In the genomic region with DNA sequence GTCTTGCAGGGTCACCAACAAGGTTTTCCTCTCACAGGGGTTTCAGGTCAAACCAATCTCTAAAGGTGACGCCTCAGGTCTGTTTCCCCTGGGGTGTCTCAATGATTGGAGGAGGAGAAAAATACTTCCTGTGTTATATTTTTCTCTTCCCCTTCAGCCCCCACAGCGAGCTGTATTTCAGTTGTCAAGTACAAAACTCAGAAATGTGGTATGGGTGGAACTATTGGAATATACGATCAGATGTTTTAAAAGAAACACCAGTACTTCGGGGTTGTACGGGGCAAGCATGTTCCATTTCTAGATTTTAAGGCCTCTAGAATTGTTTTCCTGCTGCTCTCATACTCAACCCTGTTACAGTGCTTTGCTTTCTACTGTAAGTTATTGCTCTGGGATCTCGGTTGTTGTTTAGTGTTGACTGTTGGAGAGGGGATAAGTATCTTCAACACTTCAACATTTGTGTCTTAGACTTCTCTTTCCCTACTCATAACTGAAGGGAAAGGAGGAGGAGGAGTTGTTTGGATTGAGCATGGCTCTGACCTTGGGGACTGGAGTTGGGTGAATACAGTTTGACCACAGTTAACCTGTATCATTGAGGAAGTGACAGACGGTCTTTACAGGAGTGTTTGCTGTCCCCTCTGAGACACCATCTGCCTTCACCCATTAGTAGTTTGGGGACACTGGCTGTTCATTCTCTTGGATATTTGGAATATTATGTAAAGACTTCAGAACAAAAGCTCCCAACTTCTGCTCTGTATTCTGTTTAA, we compare ENCODE assay signal across 8 cellular contexts. TPM values are rescaled to one million over a fixed set of nuclear protein-coding genes. Genes with fewer than 3 reads are reported as not detected.
DNase-seq lines count a peak whose midpoint lies in the region; ATAC-seq, FAIRE-seq and TF ChIP-seq lines count a peak whose summit lies in the region.

No MANE protein-coding gene starts in this region.

- H3K9me3 ChIP-seq in A549 (no peaks in the 10 kb centered on the region), PC-9 (ENCODE audit: insufficient read depth, low read depth) (no peaks in the 10 kb centered on the region), endodermal cell (ENCODE audit: control insufficient read depth, low read length) (no peaks in the 10 kb centered on the region), ovary (no peaks in the 10 kb centered on the region)

- peaks cover 5% of the 10 kb centered on the region; the same call in 1 of the 2 replicates for H3F3A ChIP-seq in PC-9 (ENCODE audit: insufficient read depth, low read depth)

- TF ChIP-seq RAD21 in A549 (conservative IDR thresholded peaks at IDR 0.05 in 1 of 2, IDR thresholded peaks at IDR 0.05 in 1 of 2): no peak

- 54% methylated on average over 7 of the region's 7 CpGs for WGBS in A549 (ENCODE audit: missing lambda C conversion rate)
- WGBS in endodermal cell (ENCODE audit: insufficient coverage in 1 of 2, insufficient read length in 1 of 2), 2 experiments: 42 to 54% methylated on average over 3 to 5 of the region's 7 CpGs
- WGBS in ovary, 3 donors: 3 to 11% (median 4%) methylated on average over 7 of the region's 7 CpGs

- no peaks in the 10 kb centered on the region for H3K36me3 ChIP-seq in PC-9 (ENCODE audit: low read depth)
- H3K36me3 ChIP-seq in endodermal cell (ENCODE audit: control insufficient read depth, insufficient read depth, low read length): no peaks in the 10 kb centered on the region
- no peaks in the 10 kb centered on the region for H3K36me3 ChIP-seq in ovary

- peaks cover 28% of the 10 kb centered on the region for H3K27me3 Mint-ChIP-seq in endodermal cell (ENCODE audit: insufficient read depth)

- ATAC-seq in A549 (no peak; a peak in 2 of 6 replicates), GM19324 (IDR thresholded peaks at IDR 0.05; ENCODE audit: low FRiP score, unreplicated experiment) (no peak)

- H3K4me1 Mint-ChIP-seq in endodermal cell: peaks cover 44% of the 10 kb centered on the region

- peak overlapping the region; percentile 88 for H3K4me3 Mint-ChIP-seq in endodermal cell

- peaks cover 52% of the 10 kb centered on the region for H4K20me1 ChIP-seq in PC-9 (ENCODE audit: insufficient read depth)

- H3K27ac ChIP-seq in A549 (peak overlapping the region; percentile 97 to 99), PC-9 (peak overlapping the region; percentile 82), endodermal cell (ENCODE audit: low read depth, low read length) (no peak overlapping the region), ovary (peak overlapping the region; percentile 84 to 88)

- H3K27me3 ChIP-seq in PC-9 (ENCODE audit: insufficient read depth, low read depth) (no peaks in the 10 kb centered on the region), endodermal cell (ENCODE audit: control insufficient read depth, insufficient read depth, low read length, poor library complexity, severe bottlenecking) (peaks cover 28% of the 10 kb centered on the region), ovary (no peaks in the 10 kb centered on the region)

- peak overlapping the region; percentile 91 for H3K4me3 ChIP-seq in A549
- peak overlapping the region; percentile 99 for H3K4me3 ChIP-seq in PC-9
- peak overlapping the region; percentile 93 for H3K4me3 ChIP-seq in endodermal cell (ENCODE audit: low read length)
- peak overlapping the region; percentile 66 for H3K4me3 ChIP-seq in ovary

- H2AFZ ChIP-seq in PC-9: peak overlapping the region; percentile 72

- intact Hi-C loops in PC-9 (cut with micrococcal nuclease; ENCODE audit: unreplicated experiment) (no loop called here), ovary (cut with DNase I) (no loop called here)

- no peaks in the 10 kb centered on the region for H3K36me3 Mint-ChIP-seq in endodermal cell (ENCODE audit: low read depth)

- TF ChIP-seq CTCF in A549 (IDR thresholded peaks at IDR 0.05): no peak
- no peak for TF ChIP-seq CTCF in PC-9 (conservative IDR thresholded peaks at IDR 0.05)
- no peak for TF ChIP-seq CTCF in endodermal cell (conservative IDR thresholded peaks at IDR 0.05)
- TF ChIP-seq CTCF in ovary (IDR thresholded peaks at IDR 0.05): no peak

- H3K9me2 ChIP-seq in PC-9 (ENCODE audit: insufficient read depth): no peaks in the 10 kb centered on the region

- TF ChIP-seq EP300 in A549 (IDR thresholded peaks at IDR 0.05) (no peak), ovary (IDR thresholded peaks at IDR 0.05) (no peak)

- H3K4me1 ChIP-seq in A549: peaks cover 55% of the 10 kb centered on the region
- peaks cover 25% of the 10 kb centered on the region for H3K4me1 ChIP-seq in PC-9 (replicated peaks; ENCODE audit: insufficient read depth)
- peaks cover 19% of the 10 kb centered on the region for H3K4me1 ChIP-seq in endodermal cell (ENCODE audit: control insufficient read depth, insufficient read depth, low read length)
- H3K4me1 ChIP-seq in ovary (ENCODE audit: insufficient read depth): peaks cover 25% of the 10 kb centered on the region

- no peaks in the 10 kb centered on the region for H3K9me3 Mint-ChIP-seq in endodermal cell

- H3K9ac ChIP-seq in endodermal cell (ENCODE audit: extremely low read depth, low read length, poor library complexity, severe bottlenecking): peak overlapping the region; percentile 93

- FAIRE-seq in A549 (lab: Jason Lieb, UNC) (no peak), GM18507 (lab: Jason Lieb, UNC) (peak; percentile 65)

- BruUV-seq in PC-9 (replicated peaks; lab: Mats Ljungman, UMichigan): TSS peak; percentile 41

- no peak for TF ChIP-seq POLR2A in A549 (IDR thresholded peaks at IDR 0.05; ENCODE audit: low read length)
- no peak for TF ChIP-seq POLR2A in ovary (IDR thresholded peaks at IDR 0.05)

- peaks cover 59% of the 10 kb centered on the region for H3K79me2 ChIP-seq in PC-9 (ENCODE audit: low read depth)

- H3K4me2 ChIP-seq in A549 (peak overlapping the region; percentile 97), PC-9 (peak overlapping the region; percentile 78)

- POLR2A ChIA-PET in A549 (lab: Yijun Ruan, JAX): interaction anchor here (1.3 kb wide), 1 partner anchor 23 kb away, joined by 4 read pairs; no protein-coding TSS in a partner anchor
- POLR2A ChIA-PET in PC-9 (lab: Charles Lee; ENCODE audit: unreplicated experiment): no interaction called here

- H3K27ac Mint-ChIP-seq in endodermal cell: peak overlapping the region; percentile 95

- DNase-seq in A549 (ENCODE audit: low read depth in 1 of 2, low spot score in 1 of 2): peak in 1 of 2 experiments; percentile 28
- no peak for DNase-seq in GM18507 (ENCODE audit: extremely low spot score, insufficient read length, low read depth)
- DNase-seq in PC-9: no peak
- DNase-seq in endodermal cell: no peak
- DNase-seq in ovary: no peak
- no peak for DNase-seq in kidney glomerular epithelial cell (lab: John Stamatoyannopoulos, UW)
- no peak for DNase-seq in foreskin melanocyte

- CTCF ChIA-PET in A549 (lab: Yijun Ruan, JAX): interaction anchor here (1.8 to 2.6 kb wide), 3 partner anchors 23 to 296 kb away, joined by 3 to 14 read pairs (median 6); no protein-coding TSS in a partner anchor
- CTCF ChIA-PET in PC-9 (lab: Charles Lee): interaction anchor here (0.6 kb wide), 1 partner anchor 256 kb away, joined by 5 read pairs; no protein-coding TSS in a partner anchor

TF ChIP-seq in A549, 52 proteins besides CTCF, POLR2A, EP300 and RAD21 (continues in another document):
- TF ChIP-seq GATA3 (IDR thresholded peaks at IDR 0.05; ENCODE audit: borderline replicate concordance): no peak
- no peak for TF ChIP-seq USF2 (IDR thresholded peaks at IDR 0.05)
- TF ChIP-seq E2F6 (IDR thresholded peaks at IDR 0.05; ENCODE audit: borderline replicate concordance, low read depth): no peak
- no peak for TF ChIP-seq KDM1A (IDR thresholded peaks at IDR 0.05; ENCODE audit: low read depth)
- TF ChIP-seq, protein P1, sequence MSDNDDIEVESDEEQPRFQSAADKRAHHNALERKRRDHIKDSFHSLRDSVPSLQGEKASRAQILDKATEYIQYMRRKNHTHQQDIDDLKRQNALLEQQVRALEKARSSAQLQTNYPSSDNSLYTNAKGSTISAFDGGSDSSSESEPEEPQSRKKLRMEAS (IDR thresholded peaks at IDR 0.05): no peak

RNA-seq across cellular contexts. Expression of gene MAPKAPK2, which starts 2.0 kb away (rescaled TPM):
- polyA plus RNA-seq in A549 (2011; rRNA removed) (37.2 and 48.5 TPM in 2 replicates), A549 (2017; fragmentation: RNase III; extraction: RNeasy Plus Mini Kit Qiagen cat#74134 plus additional on column Dnase treatment) (36.5 to 43.8 TPM (median 43.0 TPM) in 3 replicates), ovary (10 to 100 TPM; 34.5 to 64.7 TPM)
- 34.3 and 42.5 TPM in 2 replicates for polyA plus RNA-seq in A549 (2012; cell fraction: cytosol; rRNA removed)
- polyA plus RNA-seq in A549 (2012; cell fraction: nucleus; rRNA removed): 62.0 and 66.6 TPM in 2 replicates
- 49.2 and 51.4 TPM in 2 replicates for polyA minus RNA-seq in A549 (2011; rRNA and poly(A)+ RNA removed)
- total RNA-seq in PC-9 (2021) (62.6 and 70.6 TPM in 2 replicates), endodermal cell (10 to 100 TPM; 72.8 to 79.7 TPM), ovary (10 to 100 TPM; 28.4 to 71.2 (median 66.2) TPM)
- polyA plus RNA-seq in endodermal cell (2013, experiment 1 of 2): 79.7 TPM
- 76.4 TPM for polyA plus RNA-seq in endodermal cell (2013, experiment 2 of 2)

RNA-seq across cellular contexts. Expression of gene DYRK3, which starts 51.3 kb away (rescaled TPM):
- polyA plus RNA-seq in A549 (2011; rRNA removed) (7.3 and 9.3 TPM in 2 replicates), A549 (2017; fragmentation: RNase III; extraction: RNeasy Plus Mini Kit Qiagen cat#74134 plus additional on column Dnase treatment) (8.2 to 8.8 TPM (median 8.7 TPM) in 3 replicates), ovary (10 to 100 TPM in 1 of 2 donors, 1 to 10 TPM in 1; 5.6 to 16.2 TPM)
- 1.8 and 2.1 TPM in 2 replicates for polyA plus RNA-seq in A549 (2012; cell fraction: cytosol; rRNA removed)
- polyA plus RNA-seq in A549 (2012; cell fraction: nucleus; rRNA removed): 2.0 and 2.6 TPM in 2 replicates
- 8.5 and 10.5 TPM in 2 replicates for polyA minus RNA-seq in A549 (2011; rRNA and poly(A)+ RNA removed)
- total RNA-seq in PC-9 (2021) (3.3 and 3.9 TPM in 2 replicates), endodermal cell (10 to 100 TPM in 1 of 2 donors, 1 to 10 TPM in 1; 9.0 to 13.5 TPM), ovary (10 to 100 TPM in 4 of 7 donors, 1 to 10 TPM in 3; 5.5 to 15.0 (median 10.1) TPM)
- 10.0 TPM for polyA plus RNA-seq in endodermal cell (2013, experiment 1 of 2)
- 10.5 TPM for polyA plus RNA-seq in endodermal cell (2013, experiment 2 of 2)
